ENCODE assay signal across 8 cellular contexts in genomic region chr12:57620936-57621496, GRCh38. TPM values are rescaled to one million over a fixed set of nuclear protein-coding genes. Genes with fewer than 3 reads are reported as not detected.
DNase-seq lines count a peak whose midpoint lies in the region; TF ChIP-seq lines count a peak whose summit lies in the region.

No MANE protein-coding gene starts in this region.

- TF ChIP-seq RAD21 in Ishikawa (IDR thresholded peaks at IDR 0.05; ENCODE audit: low read depth), result no peak

- POLR2A ChIA-PET in AG04450 (lab: Yijun Ruan, JAX), result interaction anchor here (1.2 to 1.9 kb wide), 2 partner anchors 9 to 10 kb away, joined by 3 to 8 read pairs; partner anchors contain the start of gene ARHGEF25

- CTCF ChIA-PET in AG04450 (lab: Charles Lee), result interaction anchor here (0.6 to 7.6 kb wide), 6 partner anchors 10 to 162 kb away, joined by 3 to 112 read pairs (median 5); partner anchors contain the start of genes ARHGEF25, B4GALNT1 and PIP4K2C

- no peak overlapping the region for H3K27ac ChIP-seq in AG04450 (ENCODE audit: low read depth, low read length)
- H3K27ac ChIP-seq in duodenal mucosa (ENCODE audit: low read depth, low read length), result no peak overlapping the region

- peaks cover 40% of the 10 kb centered on the region for H3K27me3 ChIP-seq in AG04450 (ENCODE audit: control insufficient read depth, insufficient read depth, low read length)
- H3K27me3 ChIP-seq in duodenal mucosa (ENCODE audit: control insufficient read depth in 1 of 2, insufficient read depth in 2 of 2, low read length in 2 of 2), result peaks cover 78 to 83% of the 10 kb centered on the region in 2 donors

- H3K9me3 ChIP-seq in AG04450 (ENCODE audit: control insufficient read depth, insufficient read depth, low read length) (no peaks in the 10 kb centered on the region; the same call in 1 of the 2 replicates), duodenal mucosa (ENCODE audit: control insufficient read depth in 1 of 2, low read length in 2 of 2) (no peaks in the 10 kb centered on the region)

- TF ChIP-seq EP300 in Ishikawa (IDR thresholded peaks at IDR 0.05; ENCODE audit: borderline replicate concordance), result no peak

- peak overlapping the region; percentile 51; the same call in 1 of the 2 replicates for H3K4me3 ChIP-seq in AG04450 (ENCODE audit: low read depth, low read length)
- peak overlapping the region; percentile 46 to 58 for H3K4me3 ChIP-seq in duodenal mucosa (ENCODE audit: low read depth in 1 of 2, low read length in 2 of 2)

- DNase-seq in AG04450 (ENCODE audit: low read depth, low spot score) (no peak), myocyte (ENCODE audit: low read depth) (peak; percentile 57), NCI-H2081 (lab: John Stamatoyannopoulos, UW) (no peak), occipital lobe (lab: John Stamatoyannopoulos, UW) (no peak), GDM1 (lab: John Stamatoyannopoulos, UW) (no peak)
- DNase-seq in effector CD4-positive, alpha-beta T cell, result no peak

- peaks cover 14 to 23% of the 10 kb centered on the region in 2 donors for H3K4me1 ChIP-seq in duodenal mucosa (ENCODE audit: control insufficient read depth in 1 of 2, insufficient read depth in 2 of 2, low read length in 2 of 2)

- H3K9ac ChIP-seq in duodenal mucosa (ENCODE audit: low read depth in 1 of 2, low read length in 2 of 2), result no peak overlapping the region

- no peaks in the 10 kb centered on the region for H3K36me3 ChIP-seq in duodenal mucosa (ENCODE audit: control insufficient read depth in 1 of 2, insufficient read depth in 2 of 2, low read length in 2 of 2)

- no peak for TF ChIP-seq CTCF in AG04450 (IDR thresholded peaks at IDR 0.05; ENCODE audit: low read depth, low read length)

TF ChIP-seq in Ishikawa, 13 proteins besides CTCF, POLR2A, EP300 and RAD21:
- TF ChIP-seq, protein P1, sequence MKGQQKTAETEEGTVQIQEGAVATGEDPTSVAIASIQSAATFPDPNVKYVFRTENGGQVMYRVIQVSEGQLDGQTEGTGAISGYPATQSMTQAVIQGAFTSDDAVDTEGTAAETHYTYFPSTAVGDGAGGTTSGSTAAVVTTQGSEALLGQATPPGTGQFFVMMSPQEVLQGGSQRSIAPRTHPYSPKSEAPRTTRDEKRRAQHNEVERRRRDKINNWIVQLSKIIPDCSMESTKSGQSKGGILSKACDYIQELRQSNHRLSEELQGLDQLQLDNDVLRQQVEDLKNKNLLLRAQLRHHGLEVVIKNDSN (IDR thresholded peaks at IDR 0.05), result no peak
- TF ChIP-seq YY1 (IDR thresholded peaks at IDR 0.05; ENCODE audit: low read depth), result no peak
- no peak for TF ChIP-seq FOXM1 (IDR thresholded peaks at IDR 0.05; ENCODE audit: borderline replicate concordance, low read depth)
- TF ChIP-seq ZBTB7A (IDR thresholded peaks at IDR 0.05; ENCODE audit: low read depth), result no peak
- no peak for TF ChIP-seq TEAD4 (IDR thresholded peaks at IDR 0.05)
- 0 out of 2 replicates have a peak, but pooled peaks have one; percentile 3 for TF ChIP-seq REST (IDR thresholded peaks at IDR 0.05; ENCODE audit: low read depth)
- TF ChIP-seq, protein P2, sequence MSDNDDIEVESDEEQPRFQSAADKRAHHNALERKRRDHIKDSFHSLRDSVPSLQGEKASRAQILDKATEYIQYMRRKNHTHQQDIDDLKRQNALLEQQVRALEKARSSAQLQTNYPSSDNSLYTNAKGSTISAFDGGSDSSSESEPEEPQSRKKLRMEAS (IDR thresholded peaks at IDR 0.05), result no peak
- TF ChIP-seq EGR1 (IDR thresholded peaks at IDR 0.05), result no peak

RNA-seq across cellular contexts. Expression of gene ARHGEF25, which starts 9.8 kb away (rescaled TPM):
- polyA plus RNA-seq in AG04450 (2011; rRNA removed), result 23.4 and 26.0 TPM in 2 replicates
- 18.3 and 21.9 TPM in 2 replicates for polyA minus RNA-seq in AG04450 (2011; rRNA and poly(A)+ RNA removed)
- total RNA-seq in myocyte (8.6 and 12.4 TPM in 2 replicates), occipital lobe (49.4 TPM)
- 26.8 TPM for polyA plus RNA-seq in myocyte (2012)

RNA-seq across cellular contexts. Expression of gene B4GALNT1, which starts 12.0 kb away (rescaled TPM):
- 1.8 and 2.5 TPM in 2 replicates for polyA plus RNA-seq in AG04450 (2011; rRNA removed)
- 1.9 and 2.1 TPM in 2 replicates for polyA minus RNA-seq in AG04450 (2011; rRNA and poly(A)+ RNA removed)
- total RNA-seq in myocyte, result 2.5 and 3.4 TPM in 2 replicates
- polyA plus RNA-seq in myocyte (2012), result 1.6 TPM
- 45.2 TPM for total RNA-seq in occipital lobe

RNA-seq across cellular contexts. Expression of gene DTX3, which starts 16.4 kb away (rescaled TPM):
- polyA plus RNA-seq in AG04450 (2011; rRNA removed), result 24.8 and 32.0 TPM in 2 replicates
- 23.5 and 30.2 TPM in 2 replicates for polyA minus RNA-seq in AG04450 (2011; rRNA and poly(A)+ RNA removed)
- total RNA-seq in myocyte (22.1 and 22.5 TPM in 2 replicates), occipital lobe (44.5 TPM)
- polyA plus RNA-seq in myocyte (2012), result 26.0 TPM

RNA-seq across cellular contexts. Expression of gene PIP4K2C, which starts 30.0 kb away (rescaled TPM):
- 29.7 and 33.1 TPM in 2 replicates for polyA plus RNA-seq in AG04450 (2011; rRNA removed)
- 18.2 and 19.4 TPM in 2 replicates for polyA minus RNA-seq in AG04450 (2011; rRNA and poly(A)+ RNA removed)
- 15.4 and 20.2 TPM in 2 replicates for total RNA-seq in myocyte
- polyA plus RNA-seq in myocyte (2012), result 17.8 TPM
- total RNA-seq in occipital lobe, result 13.6 TPM

Comparison
In these comparisons a context has a peak if more than half of its experiments do, and no peak if none do; other contexts are left out.
1. RNA of gene B4GALNT1, which starts 12.0 kb away (total RNA-seq): 45.2 TPM in occipital lobe (single experiment); 2.5 to 3.4 TPM in myocyte; every median in the first group is over 10 times any median in the second.